In the genomic region with DNA sequence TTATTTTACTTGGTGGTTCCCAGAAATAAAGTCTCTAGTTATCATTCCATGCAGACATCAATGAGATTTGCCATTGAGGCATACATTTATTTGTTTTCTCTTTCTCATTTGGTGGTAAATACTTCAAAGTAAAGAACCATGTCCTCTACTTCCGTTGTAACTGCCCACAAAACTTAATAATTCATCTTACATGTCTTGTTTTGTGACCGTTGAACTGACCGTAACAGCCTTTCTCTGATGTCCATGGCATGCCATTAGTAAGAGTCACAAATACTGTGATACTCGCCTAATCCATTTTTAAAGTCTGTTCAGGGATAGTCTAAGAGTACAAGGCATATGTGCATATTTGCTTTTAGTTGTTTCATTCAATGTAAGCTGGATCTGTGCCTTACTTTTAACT, we compare ENCODE assay signal across 18 cellular contexts.
DNase-seq lines count a peak whose midpoint lies in the region; ATAC-seq and TF ChIP-seq lines count a peak whose summit lies in the region.
"Had no signal": no experiment of that assay in that cellular context is flagged by ENCODE, and none has a peak within 500 bp of the region (broad histone marks: within the 10 kb centered on the region; RNA-seq: fewer than 3 reads in every experiment).

No MANE protein-coding gene starts in this region.

- no peak overlapping the region for H3K4me3 ChIP-seq in RWPE2 (ENCODE audit: severe bottlenecking)
- H3K4me3 ChIP-seq in skeletal muscle satellite cell (ENCODE audit: low read length): no peak overlapping the region
- H3K4me3 ChIP-seq: GM12878, lung had no signal

- peak overlapping the region; percentile 92 for H3K27ac ChIP-seq in RWPE2 (ENCODE audit: poor library complexity, severe bottlenecking)

- H3K4me2 ChIP-seq in skeletal muscle satellite cell (ENCODE audit: low read length): peak overlapping the region; percentile 3

- H3K4me1 ChIP-seq in RWPE2 (ENCODE audit: insufficient read depth, poor library complexity, severe bottlenecking) (peaks cover 27% of the 10 kb centered on the region), skeletal muscle satellite cell (ENCODE audit: control insufficient read depth, insufficient read depth, low read length) (peaks cover 61% of the 10 kb centered on the region)

- H3K36me3 ChIP-seq in RWPE2 (ENCODE audit: low read depth) (no peaks in the 10 kb centered on the region), skeletal muscle satellite cell (ENCODE audit: insufficient read depth, low read length) (no peaks in the 10 kb centered on the region)

- TF ChIP-seq CTCF in RWPE2 (IDR thresholded peaks at IDR 0.05; ENCODE audit: poor library complexity, severe bottlenecking): no peak

- peak overlapping the region; percentile 47 for H3K9ac ChIP-seq in skeletal muscle satellite cell (ENCODE audit: low read depth, low read length)

- H3K9me3 ChIP-seq in RWPE2 (ENCODE audit: severe bottlenecking) (no peaks in the 10 kb centered on the region), skeletal muscle satellite cell (replicated peaks; ENCODE audit: low read length) (no peaks in the 10 kb centered on the region)

- ATAC-seq in RWPE2 (ENCODE audit: low read depth) (no peak), HG02763 (IDR thresholded peaks at IDR 0.05; ENCODE audit: unreplicated experiment) (no peak), GM21619 (IDR thresholded peaks at IDR 0.05; ENCODE audit: unreplicated experiment) (no peak), GM21825 (IDR thresholded peaks at IDR 0.05; ENCODE audit: unreplicated experiment) (no peak)
- ATAC-seq: activated CD4-positive, CD25-positive, alpha-beta regulatory T cell treated with anti-CD3 and anti-CD28 coated beads, Interleukin-2, amount 50 U/mL, for 24 hours; GM12878 had no signal

- DNase-seq in EL (peak; percentile 18), RWPE2 (ENCODE audit: low spot score) (no peak), iris pigment epithelial cell (ENCODE audit: low read depth) (peak; percentile 44)
- no peak for DNase-seq in activated naive CD4-positive, alpha-beta T cell treated with anti-CD3 and anti-CD28 coated beads, Interleukin-2, amount 50 U/mL, for 16 hours
- DNase-seq: activated effector memory CD4-positive, alpha-beta T cell treated with Interleukin-2 at 50 U/mL for 16 hours; amniotic stem cell; COR-L47; GDM1; NCI-H187 treated with DMSO at 0.1 percent for 48 hours; nephron progenitor cell; SIG-M5 had no signal

- H3K27me3 ChIP-seq in RWPE2 (ENCODE audit: insufficient read depth, poor library complexity, severe bottlenecking): no peaks in the 10 kb centered on the region
- no peaks in the 10 kb centered on the region for H3K27me3 ChIP-seq in skeletal muscle satellite cell (ENCODE audit: control insufficient read depth, insufficient read depth, low read length)

Comparison
In these comparisons a context has a peak if more than half of its experiments do, and no peak if none do; other contexts are left out.
1. DNase-seq: peak in EL (single experiment) and iris pigment epithelial cell (single experiment); none in RWPE2 (single experiment) and activated naive CD4-positive, alpha-beta T cell treated with anti-CD3 and anti-CD28 coated beads, Interleukin-2, amount 50 U/mL, for 16 hours (single experiment).